In genomic region chr11:111870887-111871692, GRCh38 we compare ENCODE assay signal across 1 cellular context.
TF ChIP-seq lines count a peak whose summit lies in the region.

TSS of gene ALG9 (minus strand) at chr11:111871581. CDS start at chr11:111871482, 99 bp downstream.

TF ChIP-seq in HepG2, 621 proteins besides CTCF, POLR2A, EP300 and RAD21 (continued from another document and continues in another):
- TF ChIP-seq TRAFD1 (CRISPR knock-in tag; IDR thresholded peaks at IDR 0.05; ENCODE audit: borderline replicate concordance), result no peak
- no peak for TF ChIP-seq RERE (CRISPR knock-in tag; IDR thresholded peaks at IDR 0.05; ENCODE audit: low read depth)
- TF ChIP-seq MAX (IDR thresholded peaks at IDR 0.05), result no peak
- TF ChIP-seq ZNF598 (CRISPR knock-in tag; IDR thresholded peaks at IDR 0.05; ENCODE audit: borderline replicate concordance), result no peak
- TF ChIP-seq FOXA3 (CRISPR knock-in tag; IDR thresholded peaks at IDR 0.05), result peak; percentile 19; the same call in 1 of the 2 replicates
- peak; percentile 92 for TF ChIP-seq ARID4A (CRISPR knock-in tag; IDR thresholded peaks at IDR 0.05; ENCODE audit: borderline replicate concordance)
- TF ChIP-seq ELF4 (CRISPR knock-in tag; IDR thresholded peaks at IDR 0.05; ENCODE audit: borderline replicate concordance), result no peak
- no peak for TF ChIP-seq FOXK1 (CRISPR knock-in tag; IDR thresholded peaks at IDR 0.05; ENCODE audit: borderline replicate concordance, low read depth)
- TF ChIP-seq FOXJ3 (CRISPR knock-in tag; IDR thresholded peaks at IDR 0.05; ENCODE audit: borderline replicate concordance), result no peak
- no peak for TF ChIP-seq DNMT3B (CRISPR knock-in tag; conservative IDR thresholded peaks at IDR 0.05)
- TF ChIP-seq HNRNPUL1 (IDR thresholded peaks at IDR 0.05; ENCODE audit: low read depth, low read length), result no peak
- no peak for TF ChIP-seq ZSCAN20 (CRISPR knock-in tag; IDR thresholded peaks at IDR 0.05; ENCODE audit: borderline replicate concordance)
- no peak for TF ChIP-seq HOXD1 (CRISPR knock-in tag; IDR thresholded peaks at IDR 0.05)
- TF ChIP-seq ZFAT (CRISPR knock-in tag; conservative IDR thresholded peaks at IDR 0.05), result no peak
- TF ChIP-seq FOSL1 (CRISPR knock-in tag; IDR thresholded peaks at IDR 0.05; ENCODE audit: borderline replicate concordance), result no peak
- peak; percentile 67 for TF ChIP-seq AGO2 (optimal IDR thresholded peaks at IDR 0.05; ENCODE audit: low read depth, low read length)
- TF ChIP-seq ARNTL (CRISPR knock-in tag; IDR thresholded peaks at IDR 0.05), result peak; percentile 23; the same call in 1 of the 2 replicates
- TF ChIP-seq PLRG1 (conservative IDR thresholded peaks at IDR 0.05), result no peak
- no peak for TF ChIP-seq ZNF7 (CRISPR knock-in tag; IDR thresholded peaks at IDR 0.05)
- TF ChIP-seq HNF1A (IDR thresholded peaks at IDR 0.05; ENCODE audit: low read depth), result no peak
- TF ChIP-seq HNF1A (CRISPR knock-in tag; IDR thresholded peaks at IDR 0.05; ENCODE audit: borderline replicate concordance), result 0 out of 2 replicates have a peak, but pooled peaks have one; percentile 25
- peak; percentile 87 for TF ChIP-seq ZNF709 (CRISPR knock-in tag; IDR thresholded peaks at IDR 0.05)
- 0 out of 2 replicates have a peak, but pooled peaks have one; percentile 28 for TF ChIP-seq ERF (CRISPR knock-in tag; IDR thresholded peaks at IDR 0.05)
- TF ChIP-seq SMC3 (IDR thresholded peaks at IDR 0.05; ENCODE audit: low read length), result no peak
- TF ChIP-seq ZBTB26 (CRISPR knock-in tag; IDR thresholded peaks at IDR 0.05; ENCODE audit: borderline replicate concordance), result no peak
- TF ChIP-seq TCF7L2 (IDR thresholded peaks at IDR 0.05; ENCODE audit: low read depth, low read length), result no peak
- no peak; the same call in 1 of the 2 replicates for TF ChIP-seq ZNF816 (CRISPR knock-in tag; IDR thresholded peaks at IDR 0.05; ENCODE audit: borderline replicate concordance)
- TF ChIP-seq DBP (CRISPR knock-in tag; IDR thresholded peaks at IDR 0.05; ENCODE audit: not compliant biosample characterization), result no peak
- no peak for TF ChIP-seq ZNF597 (CRISPR knock-in tag; IDR thresholded peaks at IDR 0.05)
- TF ChIP-seq XBP1 (CRISPR knock-in tag; IDR thresholded peaks at IDR 0.05), result no peak
- peak; percentile 56; the same call in 1 of the 2 replicates for TF ChIP-seq ZNF280D (CRISPR knock-in tag; IDR thresholded peaks at IDR 0.05)
- TF ChIP-seq ZNF414 (CRISPR knock-in tag; IDR thresholded peaks at IDR 0.05), result no peak
- no peak for TF ChIP-seq FLYWCH1 (CRISPR knock-in tag; IDR thresholded peaks at IDR 0.05)
